Comparison of ENCODE assay signal across 13 cellular contexts in the genomic region with DNA sequence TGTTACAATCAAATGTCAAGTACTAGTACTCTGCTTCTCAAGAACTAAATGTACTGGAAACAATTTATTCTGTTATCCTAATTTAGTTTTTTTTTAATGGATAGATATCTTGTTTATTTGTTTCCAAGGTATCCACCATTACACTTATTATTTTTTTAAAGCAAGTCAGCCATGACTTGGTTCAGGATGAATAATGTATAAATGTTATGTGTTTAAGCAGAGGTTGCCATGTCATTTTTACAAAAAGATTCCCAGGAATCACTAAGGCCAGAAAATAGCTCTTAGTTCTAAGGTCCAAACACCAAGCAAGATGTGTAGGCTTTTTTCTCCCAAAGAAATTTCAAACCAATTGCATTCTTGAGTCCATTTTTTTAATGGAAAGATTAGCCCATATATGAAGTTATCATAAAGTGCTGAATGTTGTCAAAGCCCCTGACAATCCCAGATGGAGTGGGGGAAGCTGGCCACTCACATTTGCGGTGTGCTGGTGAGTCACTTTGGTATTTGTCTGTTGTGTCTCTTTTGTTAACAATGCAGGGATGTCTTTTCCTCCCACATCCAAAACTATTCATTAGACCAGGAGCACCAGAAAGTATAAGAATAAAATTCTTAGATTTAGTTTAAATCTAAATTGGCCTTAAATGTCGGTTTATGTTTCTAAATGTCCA.
DNase-seq lines count a peak whose midpoint lies in the region; FAIRE-seq and TF ChIP-seq lines count a peak whose summit lies in the region.
"Had no signal": no experiment of that assay in that cellular context is flagged by ENCODE, and none has a peak within 500 bp of the region (broad histone marks: within the 10 kb centered on the region; RNA-seq: fewer than 3 reads in every experiment).

No MANE protein-coding gene starts in this region.

- H2AFZ ChIP-seq in astrocyte (ENCODE audit: low read depth, low read length): no peak overlapping the region

- peak overlapping the region; percentile 66 for H3K9ac ChIP-seq in astrocyte (ENCODE audit: low read length)

- peak overlapping the region; percentile 53 for H3K4me2 ChIP-seq in astrocyte (ENCODE audit: low read length)

- peak; percentile 66 for DNase-seq in HFFc6
- peak; percentile 95 for DNase-seq in astrocyte (ENCODE audit: low read depth)
- peak; percentile 50 for DNase-seq in hepatic stellate cell (ENCODE audit: low spot score)
- no peak for DNase-seq in tibial artery
- DNase-seq in midbrain (lab: John Stamatoyannopoulos, UW): no peak
- DNase-seq in cerebellar nuclear complex (lab: John Stamatoyannopoulos, UW): no peak
- DNase-seq in GM19239 (ENCODE audit: insufficient read length, low spot score): no peak
- DNase-seq: activated CD4-positive, CD25-positive, alpha-beta regulatory T cell treated with anti-CD3 and anti-CD28 coated beads, Interleukin-2, amount 50 U/mL, for 72 hours; cortex of kidney; hypothalamus; NCI-H510A; spleen had no signal

- no peaks in the 10 kb centered on the region for H3K9me3 Mint-ChIP-seq in HFFc6
- H3K9me3 Mint-ChIP-seq in astrocyte (ENCODE audit: unreplicated experiment): peaks cover 2% of the 10 kb centered on the region
- H3K9me3 Mint-ChIP-seq: activated T-helper 2 cell treated with anti-CD3 and anti-CD28 coated beads, Interferon-gamma antibody, Interleukin-2, Interleukin-4, amounts not matched to agents 10 μg/mL and 5 μg/mL and 100 μg/mL, durations not matched to agents 14 hours and 24 hours and 36 hours had no signal

- H3K27me3 ChIP-seq in astrocyte (ENCODE audit: insufficient read depth, low read length) (no peaks in the 10 kb centered on the region), tibial artery (no peaks in the 10 kb centered on the region)

- H4K20me1 ChIP-seq in astrocyte (ENCODE audit: insufficient read depth, low read length): no peaks in the 10 kb centered on the region

- peak overlapping the region; percentile 94 for H3K27ac ChIP-seq in astrocyte (ENCODE audit: low read depth, low read length)
- peak overlapping the region; percentile 24 to 25 for H3K27ac ChIP-seq in tibial artery

- H3K36me3 ChIP-seq in astrocyte (ENCODE audit: insufficient read depth, low read length): no peaks in the 10 kb centered on the region
- no peaks in the 10 kb centered on the region for H3K36me3 ChIP-seq in tibial artery
- H3K36me3 ChIP-seq: spleen had no signal

- peak overlapping the region; percentile 10 for H3K4me3 Mint-ChIP-seq in HFFc6
- peak overlapping the region; percentile 40 for H3K4me3 Mint-ChIP-seq in astrocyte (ENCODE audit: unreplicated experiment)

- no peaks in the 10 kb centered on the region for H3K9me3 ChIP-seq in astrocyte (ENCODE audit: insufficient read depth, low read depth, low read length)
- H3K9me3 ChIP-seq in tibial artery: no peaks in the 10 kb centered on the region
- H3K9me3 ChIP-seq: spleen had no signal

- FAIRE-seq in astrocyte (lab: Jason Lieb, UNC) (peak; percentile 79), GM19239 (lab: Jason Lieb, UNC) (no peak)

- no peaks in the 10 kb centered on the region for H3K79me2 ChIP-seq in astrocyte (ENCODE audit: insufficient read depth, low read length)

- intact Hi-C loops in tibial artery (cut with DNase I; ENCODE audit: low total_unique reads): no loop called here

- peaks cover 75% of the 10 kb centered on the region for H3K4me1 Mint-ChIP-seq in HFFc6 (ENCODE audit: low read depth)
- H3K4me1 Mint-ChIP-seq in astrocyte (ENCODE audit: low read depth, unreplicated experiment): peaks cover 65% of the 10 kb centered on the region

- H3K4me3 ChIP-seq in astrocyte (ENCODE audit: insufficient read depth, low read depth, low read length) (no peak overlapping the region), tibial artery (no peak overlapping the region)
- H3K4me3 ChIP-seq: spleen had no signal

- H3K36me3 Mint-ChIP-seq in HFFc6 (ENCODE audit: low read depth) (peaks cover 5% of the 10 kb centered on the region; the same call in 1 of the 2 replicates), astrocyte (ENCODE audit: low read depth, unreplicated experiment) (no peaks in the 10 kb centered on the region)

- H3K27me3 Mint-ChIP-seq in HFFc6 (ENCODE audit: insufficient read depth) (peaks cover 1% of the 10 kb centered on the region), astrocyte (ENCODE audit: low read depth, unreplicated experiment) (no peaks in the 10 kb centered on the region)

- peak overlapping the region; percentile 84 for H3K27ac Mint-ChIP-seq in HFFc6
- H3K27ac Mint-ChIP-seq in astrocyte (ENCODE audit: unreplicated experiment): peak overlapping the region; percentile 95
- H3K27ac Mint-ChIP-seq: activated T-helper 2 cell treated with anti-CD3 and anti-CD28 coated beads, Interferon-gamma antibody, Interleukin-2, Interleukin-4, amounts not matched to agents 10 μg/mL and 5 μg/mL and 100 μg/mL, durations not matched to agents 14 hours and 24 hours and 36 hours had no signal

- TF ChIP-seq CTCF in HFFc6 (IDR thresholded peaks at IDR 0.05) (no peak), astrocyte (IDR thresholded peaks at IDR 0.05; ENCODE audit: insufficient read depth, low read depth, low read length) (no peak), tibial artery (IDR thresholded peaks at IDR 0.05) (no peak)

- H3K4me1 ChIP-seq in astrocyte (ENCODE audit: insufficient read depth, low read length) (peaks cover 42% of the 10 kb centered on the region), tibial artery (peaks cover 0 to 52% (median 18%) of the 10 kb centered on the region in 4 donors)

Comparison
In these comparisons a context has a peak if more than half of its experiments do, and no peak if none do; other contexts are left out.
1. DNase-seq: peak in HFFc6 (single experiment), astrocyte (single experiment) and hepatic stellate cell (single experiment); none in tibial artery (0 of 2), midbrain (single experiment), cerebellar nuclear complex (0 of 2) and GM19239 (single experiment).